Comparison of ENCODE assay signal across 31 cellular contexts in the genomic region with DNA sequence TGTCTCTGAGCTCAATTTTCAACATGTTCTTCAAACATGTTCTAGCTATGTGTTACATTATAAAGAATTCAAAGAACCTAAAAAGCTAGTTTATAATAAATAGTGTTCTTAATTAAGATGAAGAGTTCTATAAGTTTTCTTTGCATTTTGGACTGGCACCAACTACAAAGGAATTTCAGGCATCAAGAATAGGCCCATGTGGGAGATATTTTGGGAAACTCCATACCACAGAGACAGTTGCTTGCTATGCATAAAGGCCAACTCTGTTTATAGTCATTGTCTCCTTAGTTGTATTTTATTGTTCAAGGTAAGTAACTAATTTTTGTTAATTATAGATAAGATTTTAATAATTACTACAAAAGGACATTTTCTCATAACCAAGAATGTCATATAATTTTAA. TPM values are rescaled to one million over a fixed set of nuclear protein-coding genes. Genes with fewer than 3 reads are reported as not detected.
DNase-seq lines count a peak whose midpoint lies in the region; ATAC-seq, FAIRE-seq and TF ChIP-seq lines count a peak whose summit lies in the region.
"Had no signal": no experiment of that assay in that cellular context is flagged by ENCODE, and none has a peak within 500 bp of the region (broad histone marks: within the 10 kb centered on the region; RNA-seq: fewer than 3 reads in every experiment).

No MANE protein-coding gene starts in this region.

- peak overlapping the region; percentile 44 for H3K4me3 Mint-ChIP-seq in CD4-positive, alpha-beta T cell
- H3K4me3 Mint-ChIP-seq: mesothelial cell of epicardium; naive thymus-derived CD4-positive, alpha-beta T cell; stimulated activated naive B cell treated with anti-CD40 and anti-IgM and Interleukin-4, amounts not matched to agents 10 μg/mL and 1 μg/mL and 100 μg/mL, for 72 hours; T-helper 1 cell treated with Interleukin-12 subunit alpha and Interleukin-12 subunit beta and Interleukin-4 antibody, amounts not matched to agents 30 μg/mL and 1 μg/mL, for 36 hours; type B pancreatic cell had no signal

- no peak for DNase-seq in CD4-positive, alpha-beta T cell
- DNase-seq in GM12892 (ENCODE audit: insufficient read length) (no peak), myocyte (ENCODE audit: low read depth) (peak; percentile 52), COR-L47 (lab: John Stamatoyannopoulos, UW) (no peak)
- no peak for DNase-seq in NK-92 treated with Interleukin-12 subunit alpha and Interleukin-12 subunit beta, amount 100 ng/mL, for 24 hours (lab: John Stamatoyannopoulos, UW)
- DNase-seq: activated CD4-positive, alpha-beta T cell treated with anti-CD3 and anti-CD28 coated beads, Interleukin-2, amount 50 U/mL, for 48 hours; activated T-cell treated with anti-CD3 and anti-CD28 coated beads, Interleukin-2, amount 50 U/mL, for 72 hours; central memory CD4-positive, alpha-beta T cell; erythroblast; foreskin melanocyte; HCEC 1CT; Kasumi-1; kidney; MV-4-11; naive thymus-derived CD4-positive, alpha-beta T cell; NCI-H1436; NCI-H345; NCI-H82; RPMI8226; stimulated activated naive B cell treated with anti-CD40 and anti-IgM and Interleukin-4, amounts not matched to agents 10 μg/mL and 1 μg/mL and 100 μg/mL, for 72 hours; substantia nigra had no signal

- H3K4me3 ChIP-seq in SU-DHL-6 (ENCODE audit: insufficient read depth, low read length, poor library complexity, severe bottlenecking), result no peak overlapping the region
- H3K4me3 ChIP-seq: SJSA1, skin epidermis had no signal

- peaks cover 45% of the 10 kb centered on the region for H3K4me1 Mint-ChIP-seq in CD4-positive, alpha-beta T cell (ENCODE audit: low read depth)

- peaks cover 14% of the 10 kb centered on the region for H3K36me3 Mint-ChIP-seq in CD4-positive, alpha-beta T cell (ENCODE audit: low read depth)
- H3K36me3 Mint-ChIP-seq: mesothelial cell of epicardium; naive thymus-derived CD4-positive, alpha-beta T cell; type B pancreatic cell had no signal

- no peaks in the 10 kb centered on the region for H3K27me3 ChIP-seq in CD4-positive, alpha-beta T cell (ENCODE audit: control insufficient read depth, insufficient read depth, low read length)
- no peaks in the 10 kb centered on the region for H3K27me3 ChIP-seq in SU-DHL-6 (ENCODE audit: low read length)
- H3K27me3 ChIP-seq: SJSA1 had no signal

- no peak overlapping the region for H2AFZ ChIP-seq in SU-DHL-6 (ENCODE audit: low read depth, low read length, severe bottlenecking)

- intact Hi-C loops in CD4-positive, alpha-beta T cell (cut with DNase I, micrococcal nuclease), result no loop called here

- peak; percentile 50 for FAIRE-seq in GM12892 (lab: Jason Lieb, UNC)
- FAIRE-seq: astrocyte had no signal

- H4K20me1 ChIP-seq in SU-DHL-6 (ENCODE audit: low read depth, low read length), result peaks cover 17% of the 10 kb centered on the region

- no peaks in the 10 kb centered on the region for H3K9me2 ChIP-seq in SU-DHL-6 (replicated peaks; ENCODE audit: insufficient read depth, low read length)

- H3K4me2 ChIP-seq in SU-DHL-6 (ENCODE audit: low read depth, low read length, poor library complexity, severe bottlenecking), result peak overlapping the region; percentile 13

- peaks cover 6% of the 10 kb centered on the region; the same call in 1 of the 2 replicates for H3F3A ChIP-seq in SU-DHL-6 (ENCODE audit: insufficient read depth)

- POLR2A ChIA-PET in CD4-positive, alpha-beta T cell (lab: Charles Lee), result no interaction called here

- no peak overlapping the region for H3K27ac Mint-ChIP-seq in CD4-positive, alpha-beta T cell
- H3K27ac Mint-ChIP-seq: mesothelial cell of epicardium; naive thymus-derived CD4-positive, alpha-beta T cell; stimulated activated naive B cell treated with anti-CD40 and anti-IgM and Interleukin-4, amounts not matched to agents 10 μg/mL and 1 μg/mL and 100 μg/mL, for 72 hours; T-helper 1 cell treated with Interleukin-12 subunit alpha and Interleukin-12 subunit beta and Interleukin-4 antibody, amounts not matched to agents 30 μg/mL and 1 μg/mL, for 36 hours; type B pancreatic cell had no signal

- CTCF ChIA-PET in CD4-positive, alpha-beta T cell (lab: Charles Lee), result no interaction called here

- no peaks in the 10 kb centered on the region for H3K36me3 ChIP-seq in SU-DHL-6 (ENCODE audit: low read length)

- no peak for TF ChIP-seq CTCF in CD4-positive, alpha-beta T cell (IDR thresholded peaks at IDR 0.05)
- no peak for TF ChIP-seq CTCF in SU-DHL-6 (IDR thresholded peaks at IDR 0.05; ENCODE audit: insufficient read depth, low read length, poor library complexity, severe bottlenecking)

- TF ChIP-seq POLR2A in GM12892 (IDR thresholded peaks at IDR 0.05; ENCODE audit: low read depth, low read length), result no peak

- H3K9me3 Mint-ChIP-seq in CD4-positive, alpha-beta T cell, result no peaks in the 10 kb centered on the region
- H3K9me3 Mint-ChIP-seq: activated T-cell treated with anti-CD3 and anti-CD28 coated beads, Interleukin-2, amount 50 U/mL, for 72 hours; mesothelial cell of epicardium; naive thymus-derived CD4-positive, alpha-beta T cell; stimulated activated naive B cell treated with anti-CD40 and anti-IgM and Interleukin-4, amounts not matched to agents 10 μg/mL and 1 μg/mL and 100 μg/mL, for 72 hours; T-helper 1 cell treated with Interleukin-12 subunit alpha and Interleukin-12 subunit beta and Interleukin-4 antibody, amounts not matched to agents 30 μg/mL and 1 μg/mL, for 36 hours; type B pancreatic cell had no signal

- no peaks in the 10 kb centered on the region for H3K9me3 ChIP-seq in CD4-positive, alpha-beta T cell (ENCODE audit: control insufficient read depth, low read length)
- no peaks in the 10 kb centered on the region for H3K9me3 ChIP-seq in SU-DHL-6 (ENCODE audit: insufficient read depth, low read length)
- H3K9me3 ChIP-seq: SJSA1 had no signal

- ATAC-seq in CD4-positive, alpha-beta T cell (ENCODE audit: poor library complexity), result no peak
- ATAC-seq in GM18517 (IDR thresholded peaks at IDR 0.05; ENCODE audit: unreplicated experiment), result no peak
- ATAC-seq: activated CD4-positive, CD25-positive, alpha-beta regulatory T cell treated with anti-CD3 and anti-CD28 coated beads, Interleukin-2, amount 50 U/mL, for 24 hours; activated T-cell treated with anti-CD3 and anti-CD28 coated beads, Interleukin-2, amount 50 U/mL, for 72 hours; naive thymus-derived CD4-positive, alpha-beta T cell; stimulated activated naive B cell treated with anti-CD40 and anti-IgM and Interleukin-4, amounts not matched to agents 10 μg/mL and 1 μg/mL and 100 μg/mL, for 72 hours had no signal

- H3K27me3 Mint-ChIP-seq in CD4-positive, alpha-beta T cell, result no peaks in the 10 kb centered on the region
- H3K27me3 Mint-ChIP-seq: naive thymus-derived CD4-positive, alpha-beta T cell; stimulated activated naive B cell treated with anti-CD40 and anti-IgM and Interleukin-4, amounts not matched to agents 10 μg/mL and 1 μg/mL and 100 μg/mL, for 72 hours; type B pancreatic cell had no signal

- peaks cover 69% of the 10 kb centered on the region for H3K79me2 ChIP-seq in SU-DHL-6 (ENCODE audit: insufficient read depth, low read length)

- no peak overlapping the region for H3K27ac ChIP-seq in CD4-positive, alpha-beta T cell (ENCODE audit: low read depth, low read length)
- no peak overlapping the region for H3K27ac ChIP-seq in SU-DHL-6 (ENCODE audit: low read depth, low read length)
- H3K27ac ChIP-seq: C4-2B, SJSA1, skin epidermis had no signal

- no peak overlapping the region for H3K9ac ChIP-seq in SU-DHL-6 (ENCODE audit: low read length)

RNA-seq across cellular contexts. Expression of a gene that starts 4.6 kb away (rescaled TPM):
- 1 to 10 TPM; 7.7 to 7.9 TPM for total RNA-seq in CD4-positive, alpha-beta T cell
- 7.0 TPM for polyA plus RNA-seq in GM12892 (2012; ENCODE audit: missing spikeins)
- 11.4 and 14.3 TPM in 2 replicates for total RNA-seq in myocyte
- 1.9 TPM for polyA plus RNA-seq in myocyte (2012)

RNA-seq across cellular contexts. Expression of a gene that starts 4.6 kb away (rescaled TPM):
- 1 to 10 TPM; 1.5 to 1.6 TPM for total RNA-seq in CD4-positive, alpha-beta T cell
- polyA plus RNA-seq in GM12892 (2012; ENCODE audit: missing spikeins), result 0.47 TPM
- 2.9 and 3.4 TPM in 2 replicates for total RNA-seq in myocyte
- polyA plus RNA-seq in myocyte (2012), result 0.71 TPM
